11 cellular contexts compared by ENCODE assay signal in the genomic region with DNA sequence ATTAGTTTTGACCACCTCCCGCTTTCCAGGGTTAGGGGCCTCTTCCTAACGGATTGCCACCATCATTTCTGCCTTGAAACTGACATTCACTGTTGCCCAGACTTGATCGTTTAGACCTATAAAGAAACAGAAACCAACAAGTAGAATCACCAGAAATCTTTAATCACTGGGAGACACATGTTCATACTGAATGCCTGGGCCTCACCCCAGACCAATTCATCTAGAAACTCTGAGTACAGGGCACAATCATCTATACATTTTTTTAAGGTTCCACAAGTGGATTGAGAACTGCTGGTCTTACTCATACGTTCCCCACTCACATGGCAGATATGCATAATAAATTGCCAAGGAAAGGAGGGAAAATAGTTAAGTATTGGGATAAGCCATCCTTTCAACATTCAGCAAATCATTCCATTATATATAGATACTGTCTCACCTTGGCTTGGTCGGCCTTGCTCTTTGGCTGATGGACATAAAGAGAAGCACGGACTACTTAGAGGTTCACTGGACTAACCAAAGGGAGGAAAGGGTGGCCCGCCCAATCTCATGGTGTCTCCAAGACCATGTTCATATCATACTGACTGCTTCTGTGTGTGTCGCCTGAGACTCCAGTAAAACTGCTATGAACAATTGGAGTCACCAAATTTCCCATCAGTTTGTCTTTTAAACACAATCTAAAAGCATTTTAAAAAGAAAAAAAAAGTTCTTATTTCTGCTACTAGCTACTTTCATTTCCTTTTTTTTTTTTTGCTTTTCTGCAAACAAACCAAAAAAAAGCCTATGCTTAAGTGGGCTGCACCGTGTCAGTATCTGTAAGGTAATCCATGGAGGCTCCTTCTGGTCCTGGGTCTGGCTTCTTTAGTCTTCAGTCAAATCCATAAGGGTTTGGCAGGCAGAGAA. TPM values are rescaled to one million over a fixed set of nuclear protein-coding genes. Genes with fewer than 3 reads are reported as not detected.
DNase-seq lines count a peak whose midpoint lies in the region; ATAC-seq, FAIRE-seq and TF ChIP-seq lines count a peak whose summit lies in the region.
"Had no signal": no experiment of that assay in that cellular context is flagged by ENCODE, and none has a peak within 500 bp of the region (broad histone marks: within the 10 kb centered on the region; RNA-seq: fewer than 3 reads in every experiment).

No MANE protein-coding gene starts in this region.

- H3K27me3 Mint-ChIP-seq in dendritic cell treated with granulocyte-macrophage colony-stimulating factor and Interleukin-4, amounts not matched to agents 40 ng/mL and 50 ng/mL, for 4 days = peaks cover 4% of the 10 kb centered on the region

- H3K4me1 Mint-ChIP-seq in dendritic cell treated with granulocyte-macrophage colony-stimulating factor and Interleukin-4, amounts not matched to agents 40 ng/mL and 50 ng/mL, for 4 days (ENCODE audit: low read depth) = peaks cover 44% of the 10 kb centered on the region

- no peak for TF ChIP-seq CTCF in prostate gland (IDR thresholded peaks at IDR 0.05)
- TF ChIP-seq CTCF in coronary artery (IDR thresholded peaks at IDR 0.05) = no peak
- no peak for TF ChIP-seq CTCF in gastrocnemius medialis (IDR thresholded peaks at IDR 0.05 in 4 of 5, conservative IDR thresholded peaks at IDR 0.05 in 1 of 5)

- intact Hi-C loops in dendritic cell treated with granulocyte-macrophage colony-stimulating factor and Interleukin-4, amounts not matched to agents 40 ng/mL and 50 ng/mL, for 4 days (cut with micrococcal nuclease) = no loop called here
- intact Hi-C loops in prostate gland (cut with DNase I) (no loop called here), gastrocnemius medialis (cut with DNase I; ENCODE audit: low total_unique reads) (loop anchor here (10.0 kb wide), 1 partner anchor 926 kb away; no protein-coding TSS in a partner anchor)

- no peaks in the 10 kb centered on the region for H3K27me3 ChIP-seq in prostate gland (replicated peaks; ENCODE audit: insufficient read depth)
- H3K27me3 ChIP-seq in gastrocnemius medialis = no peaks in the 10 kb centered on the region

- ATAC-seq in GM21529 (IDR thresholded peaks at IDR 0.05; ENCODE audit: unreplicated experiment) (peak; percentile 55), gastrocnemius medialis (no peak)
- ATAC-seq: Right ventricle myocardium inferior had no signal

- H3K4me3 Mint-ChIP-seq in dendritic cell treated with granulocyte-macrophage colony-stimulating factor and Interleukin-4, amounts not matched to agents 40 ng/mL and 50 ng/mL, for 4 days = peak overlapping the region; percentile 13
- H3K4me3 Mint-ChIP-seq: naive thymus-derived CD8-positive, alpha-beta T cell had no signal

- H3K4me3 ChIP-seq in prostate gland (no peak overlapping the region), coronary artery (no peak overlapping the region), gastrocnemius medialis (no peak overlapping the region)

- in situ Hi-C loops in gastrocnemius medialis (cut with MboI; ENCODE audit: low sequenced_read_pairs in 4 of 4) = loop anchor here in 3 of 4 donors (25.0 kb wide), 3 partner anchors 249 to 399 kb away; no protein-coding TSS in a partner anchor

- 81% methylated on average over 9 of the region's 9 CpGs for WGBS in prostate gland

- H3K27ac ChIP-seq in prostate gland (no peak overlapping the region), coronary artery (no peak overlapping the region), gastrocnemius medialis (no peak overlapping the region)

- H3K9me3 Mint-ChIP-seq in dendritic cell treated with granulocyte-macrophage colony-stimulating factor and Interleukin-4, amounts not matched to agents 40 ng/mL and 50 ng/mL, for 4 days = no peaks in the 10 kb centered on the region
- H3K9me3 Mint-ChIP-seq: naive thymus-derived CD8-positive, alpha-beta T cell had no signal

- no peak for TF ChIP-seq POLR2A in GM12891 (IDR thresholded peaks at IDR 0.05; ENCODE audit: low read depth, low read length)
- TF ChIP-seq POLR2A in prostate gland (IDR thresholded peaks at IDR 0.05) = no peak
- TF ChIP-seq POLR2A in gastrocnemius medialis (IDR thresholded peaks at IDR 0.05) = no peak

- no peaks in the 10 kb centered on the region for H3K9me3 ChIP-seq in prostate gland
- no peaks in the 10 kb centered on the region for H3K9me3 ChIP-seq in gastrocnemius medialis

- H3K4me1 ChIP-seq in prostate gland (replicated peaks) = no peaks in the 10 kb centered on the region
- peaks cover 3% of the 10 kb centered on the region in 2 donors for H3K4me1 ChIP-seq in gastrocnemius medialis

- H3K27ac Mint-ChIP-seq in dendritic cell treated with granulocyte-macrophage colony-stimulating factor and Interleukin-4, amounts not matched to agents 40 ng/mL and 50 ng/mL, for 4 days = peak overlapping the region; percentile 59

- no peaks in the 10 kb centered on the region for H3K36me3 Mint-ChIP-seq in dendritic cell treated with granulocyte-macrophage colony-stimulating factor and Interleukin-4, amounts not matched to agents 40 ng/mL and 50 ng/mL, for 4 days (ENCODE audit: low read depth)
- H3K36me3 Mint-ChIP-seq: naive thymus-derived CD8-positive, alpha-beta T cell had no signal

- DNase-seq in GM12891 (ENCODE audit: insufficient read length, low spot score) = no peak
- DNase-seq in NOMO-1 treated with DMSO at 0.1 percent for 48 hours (lab: John Stamatoyannopoulos, UW; ENCODE audit: unreplicated experiment) = peak; percentile 70
- DNase-seq in prostate gland (ENCODE audit: low spot score) = no peak
- DNase-seq in effector CD8-positive, alpha-beta T cell (lab: John Stamatoyannopoulos, UW) = no peak
- no peak for DNase-seq in coronary artery (ENCODE audit: low spot score)
- no peak for DNase-seq in gastrocnemius medialis
- DNase-seq: naive thymus-derived CD8-positive, alpha-beta T cell; NCI-H187 had no signal

- H3K36me3 ChIP-seq in prostate gland (no peaks in the 10 kb centered on the region), gastrocnemius medialis (no peaks in the 10 kb centered on the region)

- FAIRE-seq in GM12891 (lab: Jason Lieb, UNC) = peak; percentile 16

TF ChIP-seq in GM12891, 5 proteins besides CTCF, POLR2A, EP300 and RAD21:
- TF ChIP-seq SPI1 (IDR thresholded peaks at IDR 0.05; ENCODE audit: low read depth, low read length) = peak; percentile 89
- TF ChIP-seq PAX5 (IDR thresholded peaks at IDR 0.05; ENCODE audit: insufficient read depth, low read length, severe bottlenecking) = no peak

RNA-seq across cellular contexts. Expression of a gene that starts 9.3 kb away (rescaled TPM):
- 39.6 TPM for polyA plus RNA-seq in GM12891 (2012; ENCODE audit: low read depth, missing spikeins)
- 10 to 100 TPM; 24.8 to 33.0 TPM for total RNA-seq in prostate gland
- 10 to 100 TPM in 1 of 4 donors, 1 to 10 TPM in 3; 5.7 to 11.9 (median 8.2) TPM for total RNA-seq in gastrocnemius medialis
